Comparison of ENCODE assay signal across 1 cellular context in the genomic region with DNA sequence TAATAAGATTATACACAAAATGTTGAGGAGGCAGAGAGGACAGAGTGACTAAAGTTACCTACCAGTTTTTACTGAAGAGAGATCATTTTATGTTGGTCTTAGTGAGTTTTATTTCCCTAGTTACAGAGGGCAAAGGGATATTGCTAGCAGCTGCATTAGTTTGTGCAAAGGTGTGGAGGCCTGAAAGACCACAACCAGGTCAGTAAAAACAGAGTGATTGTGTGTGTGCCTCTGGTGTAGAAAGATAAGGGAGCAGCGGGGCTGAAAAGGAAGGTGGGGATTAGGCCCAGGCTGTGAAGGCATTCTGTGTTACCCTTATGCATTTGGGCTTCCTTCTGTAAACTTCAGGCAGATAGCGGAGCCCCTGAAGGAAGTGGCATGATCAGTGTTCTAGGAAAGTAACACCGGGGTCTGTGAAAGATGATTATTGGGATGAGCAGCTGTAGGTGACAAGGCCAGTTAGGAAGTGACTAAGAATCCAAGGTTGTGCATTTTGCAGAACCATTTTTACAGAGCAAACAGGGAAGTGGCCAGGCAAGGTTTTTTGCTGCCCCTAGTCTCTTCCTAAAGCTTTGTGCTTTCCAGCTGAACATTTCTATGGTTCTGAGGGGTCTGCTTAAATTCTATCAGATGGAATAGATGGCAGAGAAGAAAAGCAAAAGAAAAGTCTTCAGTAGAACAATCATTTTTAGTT.
TF ChIP-seq lines count a peak whose summit lies in the region.

No MANE protein-coding gene starts in this region.

TF ChIP-seq in K562, 482 proteins besides CTCF, POLR2A, EP300 and RAD21 (continued from another document and continues in another):
- peak; percentile 97 for TF ChIP-seq TCF3 (CRISPR knock-in tag; IDR thresholded peaks at IDR 0.05)
- peak; percentile 98 for TF ChIP-seq CBFA2T3 (IDR thresholded peaks at IDR 0.05)
- TF ChIP-seq, protein P1, sequence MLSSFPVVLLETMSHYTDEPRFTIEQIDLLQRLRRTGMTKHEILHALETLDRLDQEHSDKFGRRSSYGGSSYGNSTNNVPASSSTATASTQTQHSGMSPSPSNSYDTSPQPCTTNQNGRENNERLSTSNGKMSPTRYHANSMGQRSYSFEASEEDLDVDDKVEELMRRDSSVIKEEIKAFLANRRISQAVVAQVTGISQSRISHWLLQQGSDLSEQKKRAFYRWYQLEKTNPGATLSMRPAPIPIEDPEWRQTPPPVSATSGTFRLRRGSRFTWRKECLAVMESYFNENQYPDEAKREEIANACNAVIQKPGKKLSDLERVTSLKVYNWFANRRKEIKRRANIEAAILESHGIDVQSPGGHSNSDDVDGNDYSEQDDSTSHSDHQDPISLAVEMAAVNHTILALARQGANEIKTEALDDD (IDR thresholded peaks at IDR 0.05): peak; percentile 98
- no peak for TF ChIP-seq ZNF324 (CRISPR knock-in tag; IDR thresholded peaks at IDR 0.05)
- TF ChIP-seq MYNN (IDR thresholded peaks at IDR 0.05): peak; percentile 87
- TF ChIP-seq MYNN (CRISPR knock-in tag; IDR thresholded peaks at IDR 0.05): no peak
- TF ChIP-seq, protein P2, sequence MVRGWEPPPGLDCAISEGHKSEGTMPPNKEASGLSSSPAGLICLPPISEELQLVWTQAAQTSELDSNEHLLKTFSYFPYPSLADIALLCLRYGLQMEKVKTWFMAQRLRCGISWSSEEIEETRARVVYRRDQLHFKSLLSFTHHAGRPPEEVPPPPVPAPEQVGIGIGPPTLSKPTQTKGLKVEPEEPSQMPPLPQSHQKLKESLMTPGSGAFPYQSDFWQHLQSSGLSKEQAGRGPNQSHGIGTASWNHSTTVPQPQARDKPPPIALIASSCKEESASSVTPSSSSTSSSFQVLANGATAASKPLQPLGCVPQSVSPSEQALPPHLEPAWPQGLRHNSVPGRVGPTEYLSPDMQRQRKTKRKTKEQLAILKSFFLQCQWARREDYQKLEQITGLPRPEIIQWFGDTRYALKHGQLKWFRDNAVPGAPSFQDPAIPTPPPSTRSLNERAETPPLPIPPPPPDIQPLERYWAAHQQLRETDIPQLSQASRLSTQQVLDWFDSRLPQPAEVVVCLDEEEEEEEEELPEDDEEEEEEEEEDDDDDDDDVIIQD (CRISPR knock-in tag; IDR thresholded peaks at IDR 0.05): no peak
- no peak for TF ChIP-seq CBFB (CRISPR knock-in tag; IDR thresholded peaks at IDR 0.05)
- TF ChIP-seq FOXA3 (CRISPR knock-in tag; conservative IDR thresholded peaks at IDR 0.05 in 1 of 2, IDR thresholded peaks at IDR 0.05 in 1 of 2): peak in 1 of 2 experiments; percentile 69; a peak in 2 of 4 replicates
- no peak for TF ChIP-seq BRF1 (IDR thresholded peaks at IDR 0.05; ENCODE audit: borderline replicate concordance, extremely low read depth, insufficient read length)
- no peak for TF ChIP-seq ZNF197 (CRISPR knock-in tag; IDR thresholded peaks at IDR 0.05; ENCODE audit: low read depth)
- TF ChIP-seq, protein P3, sequence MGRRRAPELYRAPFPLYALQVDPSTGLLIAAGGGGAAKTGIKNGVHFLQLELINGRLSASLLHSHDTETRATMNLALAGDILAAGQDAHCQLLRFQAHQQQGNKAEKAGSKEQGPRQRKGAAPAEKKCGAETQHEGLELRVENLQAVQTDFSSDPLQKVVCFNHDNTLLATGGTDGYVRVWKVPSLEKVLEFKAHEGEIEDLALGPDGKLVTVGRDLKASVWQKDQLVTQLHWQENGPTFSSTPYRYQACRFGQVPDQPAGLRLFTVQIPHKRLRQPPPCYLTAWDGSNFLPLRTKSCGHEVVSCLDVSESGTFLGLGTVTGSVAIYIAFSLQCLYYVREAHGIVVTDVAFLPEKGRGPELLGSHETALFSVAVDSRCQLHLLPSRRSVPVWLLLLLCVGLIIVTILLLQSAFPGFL (CRISPR knock-in tag; IDR thresholded peaks at IDR 0.05): no peak
- peak; percentile 77; the same call in 1 of the 2 replicates for TF ChIP-seq ZNF766 (CRISPR knock-in tag; conservative IDR thresholded peaks at IDR 0.05)
- no peak for TF ChIP-seq NR3C1 (CRISPR knock-in tag; IDR thresholded peaks at IDR 0.05)
- no peak for TF ChIP-seq NR1H2 (CRISPR knock-in tag; IDR thresholded peaks at IDR 0.05)
- TF ChIP-seq TSC22D4 (tag; IDR thresholded peaks at IDR 0.05): no peak
- 0 out of 2 replicates have a peak, but pooled peaks have one; percentile 26 for TF ChIP-seq JUNB (CRISPR knock-in tag; conservative IDR thresholded peaks at IDR 0.05)
- TF ChIP-seq ARNT (IDR thresholded peaks at IDR 0.05): peak in 1 of 2 experiments; percentile 35; a peak in 1 of 4 replicates
- TF ChIP-seq, protein P4, sequence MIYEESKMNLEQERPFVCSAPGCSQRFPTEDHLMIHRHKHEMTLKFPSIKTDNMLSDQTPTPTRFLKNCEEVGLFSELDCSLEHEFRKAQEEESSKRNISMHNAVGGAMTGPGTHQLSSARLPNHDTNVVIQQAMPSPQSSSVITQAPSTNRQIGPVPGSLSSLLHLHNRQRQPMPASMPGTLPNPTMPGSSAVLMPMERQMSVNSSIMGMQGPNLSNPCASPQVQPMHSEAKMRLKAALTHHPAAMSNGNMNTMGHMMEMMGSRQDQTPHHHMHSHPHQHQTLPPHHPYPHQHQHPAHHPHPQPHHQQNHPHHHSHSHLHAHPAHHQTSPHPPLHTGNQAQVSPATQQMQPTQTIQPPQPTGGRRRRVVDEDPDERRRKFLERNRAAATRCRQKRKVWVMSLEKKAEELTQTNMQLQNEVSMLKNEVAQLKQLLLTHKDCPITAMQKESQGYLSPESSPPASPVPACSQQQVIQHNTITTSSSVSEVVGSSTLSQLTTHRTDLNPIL (CRISPR knock-in tag; IDR thresholded peaks at IDR 0.05): no peak; the same call in 1 of the 2 replicates
- TF ChIP-seq, protein P5, sequence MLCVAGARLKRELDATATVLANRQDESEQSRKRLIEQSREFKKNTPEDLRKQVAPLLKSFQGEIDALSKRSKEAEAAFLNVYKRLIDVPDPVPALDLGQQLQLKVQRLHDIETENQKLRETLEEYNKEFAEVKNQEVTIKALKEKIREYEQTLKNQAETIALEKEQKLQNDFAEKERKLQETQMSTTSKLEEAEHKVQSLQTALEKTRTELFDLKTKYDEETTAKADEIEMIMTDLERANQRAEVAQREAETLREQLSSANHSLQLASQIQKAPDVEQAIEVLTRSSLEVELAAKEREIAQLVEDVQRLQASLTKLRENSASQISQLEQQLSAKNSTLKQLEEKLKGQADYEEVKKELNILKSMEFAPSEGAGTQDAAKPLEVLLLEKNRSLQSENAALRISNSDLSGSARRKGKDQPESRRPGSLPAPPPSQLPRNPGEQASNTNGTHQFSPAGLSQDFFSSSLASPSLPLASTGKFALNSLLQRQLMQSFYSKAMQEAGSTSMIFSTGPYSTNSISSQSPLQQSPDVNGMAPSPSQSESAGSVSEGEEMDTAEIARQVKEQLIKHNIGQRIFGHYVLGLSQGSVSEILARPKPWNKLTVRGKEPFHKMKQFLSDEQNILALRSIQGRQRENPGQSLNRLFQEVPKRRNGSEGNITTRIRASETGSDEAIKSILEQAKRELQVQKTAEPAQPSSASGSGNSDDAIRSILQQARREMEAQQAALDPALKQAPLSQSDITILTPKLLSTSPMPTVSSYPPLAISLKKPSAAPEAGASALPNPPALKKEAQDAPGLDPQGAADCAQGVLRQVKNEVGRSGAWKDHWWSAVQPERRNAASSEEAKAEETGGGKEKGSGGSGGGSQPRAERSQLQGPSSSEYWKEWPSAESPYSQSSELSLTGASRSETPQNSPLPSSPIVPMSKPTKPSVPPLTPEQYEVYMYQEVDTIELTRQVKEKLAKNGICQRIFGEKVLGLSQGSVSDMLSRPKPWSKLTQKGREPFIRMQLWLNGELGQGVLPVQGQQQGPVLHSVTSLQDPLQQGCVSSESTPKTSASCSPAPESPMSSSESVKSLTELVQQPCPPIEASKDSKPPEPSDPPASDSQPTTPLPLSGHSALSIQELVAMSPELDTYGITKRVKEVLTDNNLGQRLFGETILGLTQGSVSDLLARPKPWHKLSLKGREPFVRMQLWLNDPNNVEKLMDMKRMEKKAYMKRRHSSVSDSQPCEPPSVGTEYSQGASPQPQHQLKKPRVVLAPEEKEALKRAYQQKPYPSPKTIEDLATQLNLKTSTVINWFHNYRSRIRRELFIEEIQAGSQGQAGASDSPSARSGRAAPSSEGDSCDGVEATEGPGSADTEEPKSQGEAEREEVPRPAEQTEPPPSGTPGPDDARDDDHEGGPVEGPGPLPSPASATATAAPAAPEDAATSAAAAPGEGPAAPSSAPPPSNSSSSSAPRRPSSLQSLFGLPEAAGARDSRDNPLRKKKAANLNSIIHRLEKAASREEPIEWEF (CRISPR knock-in tag; IDR thresholded peaks at IDR 0.05): no peak
- 0 out of 2 replicates have a peak, but pooled peaks have one; percentile 16 for TF ChIP-seq NCOA6 (IDR thresholded peaks at IDR 0.05)
- TF ChIP-seq ATF1 (CRISPR knock-in tag; IDR thresholded peaks at IDR 0.05): no peak
- TF ChIP-seq ATF1 (tag; IDR thresholded peaks at IDR 0.05): peak; percentile 26; the same call in 1 of the 2 replicates
- TF ChIP-seq TEAD2 (tag; IDR thresholded peaks at IDR 0.05): no peak
- TF ChIP-seq HIVEP1 (CRISPR knock-in tag; IDR thresholded peaks at IDR 0.05): no peak
- no peak for TF ChIP-seq ZFPM2 (CRISPR knock-in tag; IDR thresholded peaks at IDR 0.05)
- TF ChIP-seq BDP1 (IDR thresholded peaks at IDR 0.05; ENCODE audit: insufficient read depth, insufficient read length): no peak
- peak in 1 of 2 experiments; percentile 86; a peak in 2 of 4 replicates for TF ChIP-seq HDAC1 (IDR thresholded peaks at IDR 0.05)
- TF ChIP-seq, protein P6, sequence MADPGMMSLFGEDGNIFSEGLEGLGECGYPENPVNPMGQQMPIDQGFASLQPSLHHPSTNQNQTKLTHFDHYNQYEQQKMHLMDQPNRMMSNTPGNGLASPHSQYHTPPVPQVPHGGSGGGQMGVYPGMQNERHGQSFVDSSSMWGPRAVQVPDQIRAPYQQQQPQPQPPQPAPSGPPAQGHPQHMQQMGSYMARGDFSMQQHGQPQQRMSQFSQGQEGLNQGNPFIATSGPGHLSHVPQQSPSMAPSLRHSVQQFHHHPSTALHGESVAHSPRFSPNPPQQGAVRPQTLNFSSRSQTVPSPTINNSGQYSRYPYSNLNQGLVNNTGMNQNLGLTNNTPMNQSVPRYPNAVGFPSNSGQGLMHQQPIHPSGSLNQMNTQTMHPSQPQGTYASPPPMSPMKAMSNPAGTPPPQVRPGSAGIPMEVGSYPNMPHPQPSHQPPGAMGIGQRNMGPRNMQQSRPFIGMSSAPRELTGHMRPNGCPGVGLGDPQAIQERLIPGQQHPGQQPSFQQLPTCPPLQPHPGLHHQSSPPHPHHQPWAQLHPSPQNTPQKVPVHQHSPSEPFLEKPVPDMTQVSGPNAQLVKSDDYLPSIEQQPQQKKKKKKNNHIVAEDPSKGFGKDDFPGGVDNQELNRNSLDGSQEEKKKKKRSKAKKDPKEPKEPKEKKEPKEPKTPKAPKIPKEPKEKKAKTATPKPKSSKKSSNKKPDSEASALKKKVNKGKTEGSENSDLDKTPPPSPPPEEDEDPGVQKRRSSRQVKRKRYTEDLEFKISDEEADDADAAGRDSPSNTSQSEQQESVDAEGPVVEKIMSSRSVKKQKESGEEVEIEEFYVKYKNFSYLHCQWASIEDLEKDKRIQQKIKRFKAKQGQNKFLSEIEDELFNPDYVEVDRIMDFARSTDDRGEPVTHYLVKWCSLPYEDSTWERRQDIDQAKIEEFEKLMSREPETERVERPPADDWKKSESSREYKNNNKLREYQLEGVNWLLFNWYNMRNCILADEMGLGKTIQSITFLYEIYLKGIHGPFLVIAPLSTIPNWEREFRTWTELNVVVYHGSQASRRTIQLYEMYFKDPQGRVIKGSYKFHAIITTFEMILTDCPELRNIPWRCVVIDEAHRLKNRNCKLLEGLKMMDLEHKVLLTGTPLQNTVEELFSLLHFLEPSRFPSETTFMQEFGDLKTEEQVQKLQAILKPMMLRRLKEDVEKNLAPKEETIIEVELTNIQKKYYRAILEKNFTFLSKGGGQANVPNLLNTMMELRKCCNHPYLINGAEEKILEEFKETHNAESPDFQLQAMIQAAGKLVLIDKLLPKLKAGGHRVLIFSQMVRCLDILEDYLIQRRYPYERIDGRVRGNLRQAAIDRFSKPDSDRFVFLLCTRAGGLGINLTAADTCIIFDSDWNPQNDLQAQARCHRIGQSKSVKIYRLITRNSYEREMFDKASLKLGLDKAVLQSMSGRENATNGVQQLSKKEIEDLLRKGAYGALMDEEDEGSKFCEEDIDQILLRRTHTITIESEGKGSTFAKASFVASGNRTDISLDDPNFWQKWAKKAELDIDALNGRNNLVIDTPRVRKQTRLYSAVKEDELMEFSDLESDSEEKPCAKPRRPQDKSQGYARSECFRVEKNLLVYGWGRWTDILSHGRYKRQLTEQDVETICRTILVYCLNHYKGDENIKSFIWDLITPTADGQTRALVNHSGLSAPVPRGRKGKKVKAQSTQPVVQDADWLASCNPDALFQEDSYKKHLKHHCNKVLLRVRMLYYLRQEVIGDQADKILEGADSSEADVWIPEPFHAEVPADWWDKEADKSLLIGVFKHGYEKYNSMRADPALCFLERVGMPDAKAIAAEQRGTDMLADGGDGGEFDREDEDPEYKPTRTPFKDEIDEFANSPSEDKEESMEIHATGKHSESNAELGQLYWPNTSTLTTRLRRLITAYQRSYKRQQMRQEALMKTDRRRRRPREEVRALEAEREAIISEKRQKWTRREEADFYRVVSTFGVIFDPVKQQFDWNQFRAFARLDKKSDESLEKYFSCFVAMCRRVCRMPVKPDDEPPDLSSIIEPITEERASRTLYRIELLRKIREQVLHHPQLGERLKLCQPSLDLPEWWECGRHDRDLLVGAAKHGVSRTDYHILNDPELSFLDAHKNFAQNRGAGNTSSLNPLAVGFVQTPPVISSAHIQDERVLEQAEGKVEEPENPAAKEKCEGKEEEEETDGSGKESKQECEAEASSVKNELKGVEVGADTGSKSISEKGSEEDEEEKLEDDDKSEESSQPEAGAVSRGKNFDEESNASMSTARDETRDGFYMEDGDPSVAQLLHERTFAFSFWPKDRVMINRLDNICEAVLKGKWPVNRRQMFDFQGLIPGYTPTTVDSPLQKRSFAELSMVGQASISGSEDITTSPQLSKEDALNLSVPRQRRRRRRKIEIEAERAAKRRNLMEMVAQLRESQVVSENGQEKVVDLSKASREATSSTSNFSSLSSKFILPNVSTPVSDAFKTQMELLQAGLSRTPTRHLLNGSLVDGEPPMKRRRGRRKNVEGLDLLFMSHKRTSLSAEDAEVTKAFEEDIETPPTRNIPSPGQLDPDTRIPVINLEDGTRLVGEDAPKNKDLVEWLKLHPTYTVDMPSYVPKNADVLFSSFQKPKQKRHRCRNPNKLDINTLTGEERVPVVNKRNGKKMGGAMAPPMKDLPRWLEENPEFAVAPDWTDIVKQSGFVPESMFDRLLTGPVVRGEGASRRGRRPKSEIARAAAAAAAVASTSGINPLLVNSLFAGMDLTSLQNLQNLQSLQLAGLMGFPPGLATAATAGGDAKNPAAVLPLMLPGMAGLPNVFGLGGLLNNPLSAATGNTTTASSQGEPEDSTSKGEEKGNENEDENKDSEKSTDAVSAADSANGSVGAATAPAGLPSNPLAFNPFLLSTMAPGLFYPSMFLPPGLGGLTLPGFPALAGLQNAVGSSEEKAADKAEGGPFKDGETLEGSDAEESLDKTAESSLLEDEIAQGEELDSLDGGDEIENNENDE (IDR thresholded peaks at IDR 0.05; ENCODE audit: low read depth, low read length): no peak
- TF ChIP-seq KLF16 (IDR thresholded peaks at IDR 0.05): peak; percentile 89
- TF ChIP-seq KDM5B (IDR thresholded peaks at IDR 0.05; ENCODE audit: insufficient replicate concordance, low read depth, low read length): peak; percentile 40
